In genomic region chr11:123942413-123942812, GRCh38 we compare ENCODE assay signal across 32 cellular contexts. TPM values are rescaled to one million over a fixed set of nuclear protein-coding genes. Genes with fewer than 3 reads are reported as not detected.
"Had no signal": no experiment of that assay in that cellular context is flagged by ENCODE, and none has a peak within 500 bp of the region (broad histone marks: within the 10 kb centered on the region; RNA-seq: fewer than 3 reads in every experiment).

No MANE protein-coding gene starts in this region.

- ATAC-seq: stimulated activated effector memory CD8-positive, alpha-beta T cell treated with anti-CD3 and anti-CD28 coated beads, Interleukin-12 subunit alpha, Interleukin-12 subunit beta, amount 100 ng/mL, for 72 hours; stimulated activated memory B cell treated with anti-CD40 and anti-IgM and Interleukin-4, amounts not matched to agents 10 μg/mL and 1 μg/mL and 100 μg/mL, for 72 hours; stimulated activated naive B cell treated with anti-CD40 and anti-IgM and Interleukin-4, amounts not matched to agents 10 μg/mL and 1 μg/mL and 100 μg/mL, for 72 hours; stimulated activated naive CD8-positive, alpha-beta T cell treated with anti-CD3 and anti-CD28 coated beads, Interleukin-15, amount 100 ng/mL, for 72 hours; stimulated activated naive CD8-positive, alpha-beta T cell treated with anti-CD3 and anti-CD28 coated beads, Interleukin-15, Interleukin-2, amounts not matched to agents 100 U/mL and 50 U/mL, for 24 hours; upper lobe of right lung had no signal

- H3K9me3 ChIP-seq: stomach, suprapubic skin, testis, thoracic aorta, thyroid gland, tibial artery, tibial nerve, transverse colon, upper lobe of left lung, upper lobe of right lung, uterus, vagina had no signal

- FAIRE-seq: urothelium cell line had no signal

- H3K36me3 ChIP-seq: stomach, suprapubic skin, thoracic aorta, thyroid gland, tibial artery, tibial nerve, transverse colon, upper lobe of left lung, upper lobe of right lung, uterus, vagina had no signal

- H3K4me1 ChIP-seq: stomach, suprapubic skin, thyroid gland, tibial artery, tibial nerve, transverse colon, upper lobe of left lung, upper lobe of right lung, uterus, vagina had no signal

- H3K27ac ChIP-seq: stomach, suprapubic skin, thoracic aorta, thyroid gland, tibial artery, tibial nerve, transverse colon, upper lobe of left lung, upper lobe of right lung, uterus, vagina had no signal

- H3K4me3 ChIP-seq: stomach, suprapubic skin, testis, thoracic aorta, thyroid gland, tibial artery, tibial nerve, transverse colon, upper lobe of left lung, upper lobe of right lung, uterus, vagina had no signal

- H3K27me3 ChIP-seq: stomach, suprapubic skin, testis, thyroid gland, tibial artery, tibial nerve, transverse colon, upper lobe of left lung, upper lobe of right lung, uterus, vagina had no signal

- DNase-seq: stimulated activated CD4-positive, alpha-beta T cell treated with anti-CD3 and anti-CD28 coated beads, Interleukin-2, amount 100 ng/mL, for 48 hours; stimulated activated CD4-positive, alpha-beta T cell treated with anti-CD3 and anti-CD28 coated beads, Interleukin-4, amount 100 ng/mL, for 1 hour; stimulated activated CD4-positive, alpha-beta T cell treated with anti-CD3 and anti-CD28 coated beads, Interleukin-4, amount 100 ng/mL, for 24 hours; stimulated activated CD4-positive, alpha-beta T cell treated with anti-CD3 and anti-CD28 coated beads, Interleukin-4, amount 100 ng/mL, for 4 hours; stimulated activated CD8-positive, alpha-beta memory T cell treated with anti-CD3 and anti-CD28 coated beads, Interleukin-4, amount 100 ng/mL, for 48 hours; stimulated activated naive B cell treated with anti-CD40 and anti-IgM and Interleukin-4, amounts not matched to agents 10 μg/mL and 1 μg/mL and 100 μg/mL, for 72 hours; stimulated activated naive CD4-positive, alpha-beta T cell; stimulated activated naive CD4-positive, alpha-beta T cell treated with Interleukin-2 at 50 U/mL for 16 hours; stimulated activated naive CD8-positive, alpha-beta T cell treated with anti-CD3 and anti-CD28 coated beads, Interleukin-15, amount 100 ng/mL, for 72 hours; stimulated activated naive CD8-positive, alpha-beta T cell treated with anti-CD3 and anti-CD28 coated beads, Interleukin-15, Interleukin-2, amounts not matched to agents 100 U/mL and 50 U/mL, for 24 hours; stomach; substantia nigra; testis; thyroid gland; tibial artery; transverse colon; trophoblast cell; upper lobe of left lung; upper lobe of right lung; uterus had no signal

RNA-seq across cellular contexts. Expression of gene OR6T1, which starts 1.2 kb away (rescaled TPM):
- total RNA-seq: stomach, subcutaneous adipose tissue, suprapubic skin, temporal lobe, testis, thoracic aorta, thyroid gland, tibial nerve, transverse colon, upper lobe of left lung, upper lobe of right lung, ureter, urinary bladder, uterus, vagina had no signal
- polyA plus RNA-seq: stomach, thymus, urinary bladder had no signal

RNA-seq across cellular contexts. Expression of gene OR4D5, which starts 3.0 kb away (rescaled TPM):
- total RNA-seq: subcutaneous adipose tissue, suprapubic skin, temporal lobe, thoracic aorta, tibial nerve, upper lobe of left lung, upper lobe of right lung, ureter, urinary bladder, uterus, vagina had no signal
- polyA plus RNA-seq: stomach, thymus, urinary bladder had no signal

RNA-seq across cellular contexts. Expression of gene OR10S1, which starts 35.2 kb away (rescaled TPM):
- total RNA-seq: stomach, subcutaneous adipose tissue, suprapubic skin, temporal lobe, testis, thoracic aorta, thyroid gland, tibial nerve, transverse colon, upper lobe of left lung, upper lobe of right lung, ureter, urinary bladder, uterus, vagina had no signal
- polyA plus RNA-seq: stomach, thymus, urinary bladder had no signal

RNA-seq across cellular contexts. Expression of gene OR8D4, which starts 40.4 kb away (rescaled TPM):
- total RNA-seq: subcutaneous adipose tissue, suprapubic skin, thoracic aorta, thyroid gland, tibial nerve, upper lobe of left lung, upper lobe of right lung, ureter, vagina had no signal
- polyA plus RNA-seq: stomach, urinary bladder had no signal

RNA-seq across cellular contexts. Expression of gene OR10G6, which starts 52.5 kb away (rescaled TPM):
- total RNA-seq: stomach, subcutaneous adipose tissue, suprapubic skin, temporal lobe, testis, thoracic aorta, thyroid gland, tibial nerve, transverse colon, upper lobe of left lung, upper lobe of right lung, ureter, urinary bladder, uterus, vagina had no signal
- polyA plus RNA-seq: stomach, thymus, urinary bladder had no signal
